1 cellular context compared by ENCODE assay signal in genomic region chr4:145938618-145939177, GRCh38.
A peak's percentile ranks its signal among the peaks of the same experiment; 100 is the strongest.
TF ChIP-seq lines count a peak whose summit lies in the region.

Gene ZNF827 (minus strand): TSS chr4:145938823. CDS start chr4:145938407, 416 bp downstream.

TF ChIP-seq in HEK293, 187 proteins besides CTCF, POLR2A, EP300 and RAD21 (continued from another document and continues in another):
- TF ChIP-seq ZNF404 (tag by site-specific recombination; IDR thresholded peaks at IDR 0.05): no peak
- no peak for TF ChIP-seq PRDM6 (tag by site-specific recombination; IDR thresholded peaks at IDR 0.05)
- no peak for TF ChIP-seq ZNF530 (tag by site-specific recombination; IDR thresholded peaks at IDR 0.05; ENCODE audit: low read depth)
- no peak for TF ChIP-seq ZNF221 (tag by site-specific recombination; IDR thresholded peaks at IDR 0.05; ENCODE audit: borderline replicate concordance)
- no peak for TF ChIP-seq ZNF654 (tag by site-specific recombination; IDR thresholded peaks at IDR 0.05; ENCODE audit: low read depth)
- no peak for TF ChIP-seq SALL2 (tag by site-specific recombination; IDR thresholded peaks at IDR 0.05; ENCODE audit: borderline replicate concordance)
- no peak for TF ChIP-seq HOXC10 (CRISPR knock-in tag; IDR thresholded peaks at IDR 0.05)
- TF ChIP-seq ZNF488 (tag by site-specific recombination; IDR thresholded peaks at IDR 0.05): no peak
- peak; percentile 69; the same call in 1 of the 2 replicates for TF ChIP-seq KLF7 (tag by site-specific recombination; IDR thresholded peaks at IDR 0.05; ENCODE audit: borderline replicate concordance)
- TF ChIP-seq ZNF140 (tag by site-specific recombination; IDR thresholded peaks at IDR 0.05): no peak
- no peak for TF ChIP-seq OSR2 (tag by site-specific recombination; IDR thresholded peaks at IDR 0.05)
- peak; percentile 76; the same call in 1 of the 2 replicates for TF ChIP-seq ZNF843 (tag by site-specific recombination; IDR thresholded peaks at IDR 0.05)
- TF ChIP-seq SCRT2 (tag by site-specific recombination; IDR thresholded peaks at IDR 0.05): no peak
- TF ChIP-seq ZNF624 (tag by site-specific recombination; IDR thresholded peaks at IDR 0.05): no peak
- no peak for TF ChIP-seq ZFP3 (tag by site-specific recombination; IDR thresholded peaks at IDR 0.05; ENCODE audit: low read depth)
- no peak for TF ChIP-seq ZNF555 (tag by site-specific recombination; conservative IDR thresholded peaks at IDR 0.05)
- no peak for TF ChIP-seq ZNF350 (tag by site-specific recombination; IDR thresholded peaks at IDR 0.05)
- TF ChIP-seq SP2 (tag by site-specific recombination; IDR thresholded peaks at IDR 0.05): no peak
- TF ChIP-seq ZNF670 (tag by site-specific recombination; IDR thresholded peaks at IDR 0.05; ENCODE audit: low read depth): no peak
- peak; percentile 98 for TF ChIP-seq ZSCAN4 (tag by site-specific recombination; IDR thresholded peaks at IDR 0.05)
- no peak for TF ChIP-seq ZNF658 (tag by site-specific recombination; IDR thresholded peaks at IDR 0.05)
- peak; percentile 54; the same call in 1 of the 2 replicates for TF ChIP-seq MYNN (tag by site-specific recombination; IDR thresholded peaks at IDR 0.05; ENCODE audit: borderline replicate concordance)
- no peak for TF ChIP-seq ZNF138 (tag by site-specific recombination; IDR thresholded peaks at IDR 0.05; ENCODE audit: borderline replicate concordance)
- TF ChIP-seq ZNF660 (tag by site-specific recombination; IDR thresholded peaks at IDR 0.05): no peak
- peak; percentile 30; the same call in 1 of the 2 replicates for TF ChIP-seq ZNF639 (tag by site-specific recombination; IDR thresholded peaks at IDR 0.05)
- TF ChIP-seq ZXDB (tag by site-specific recombination; IDR thresholded peaks at IDR 0.05): peak; percentile 88
- no peak for TF ChIP-seq ZNF777 (tag by site-specific recombination; IDR thresholded peaks at IDR 0.05; ENCODE audit: borderline replicate concordance)
- no peak for TF ChIP-seq PBX3 (CRISPR knock-in tag; IDR thresholded peaks at IDR 0.05)
- TF ChIP-seq ZNF362 (tag by site-specific recombination; IDR thresholded peaks at IDR 0.05): no peak
- no peak for TF ChIP-seq OVOL3 (tag by site-specific recombination; IDR thresholded peaks at IDR 0.05)
- no peak for TF ChIP-seq ZNF26 (tag by site-specific recombination; IDR thresholded peaks at IDR 0.05)
- peak; percentile 68 for TF ChIP-seq PRDM4 (tag by site-specific recombination; IDR thresholded peaks at IDR 0.05)
- TF ChIP-seq ZNF768 (tag by site-specific recombination; IDR thresholded peaks at IDR 0.05): no peak
- TF ChIP-seq ZNF133 (tag by site-specific recombination; IDR thresholded peaks at IDR 0.05): 0 out of 2 replicates have a peak, but pooled peaks have one; percentile 35
- TF ChIP-seq SCRT1 (tag by site-specific recombination; IDR thresholded peaks at IDR 0.05; ENCODE audit: borderline replicate concordance): no peak
- TF ChIP-seq ZNF791 (tag by site-specific recombination; IDR thresholded peaks at IDR 0.05): peak; percentile 64; the same call in 1 of the 2 replicates
- TF ChIP-seq WT1 (tag by site-specific recombination; IDR thresholded peaks at IDR 0.05): 0 out of 2 replicates have a peak, but pooled peaks have one; percentile 11
- no peak for TF ChIP-seq AEBP2 (tag by site-specific recombination; IDR thresholded peaks at IDR 0.05; ENCODE audit: borderline replicate concordance)
- no peak for TF ChIP-seq ZNF518A (tag by site-specific recombination; conservative IDR thresholded peaks at IDR 0.05; ENCODE audit: low read depth)
- TF ChIP-seq ZNF19 (tag by site-specific recombination; IDR thresholded peaks at IDR 0.05; ENCODE audit: low read depth): peak; percentile 93; the same call in 1 of the 2 replicates
- 0 out of 2 replicates have a peak, but pooled peaks have one; percentile 33 for TF ChIP-seq ZNF416 (tag by site-specific recombination; IDR thresholded peaks at IDR 0.05)
- TF ChIP-seq ZSCAN23 (tag by site-specific recombination; IDR thresholded peaks at IDR 0.05): no peak
- TF ChIP-seq ZNF792 (tag by site-specific recombination; IDR thresholded peaks at IDR 0.05): peak; percentile 95; the same call in 1 of the 2 replicates
- TF ChIP-seq ZNF501 (tag by site-specific recombination; IDR thresholded peaks at IDR 0.05): peak; percentile 62
